In genomic region chr1:5647226-5647625, GRCh38 we compare ENCODE assay signal across 21 cellular contexts.
DNase-seq lines count a peak whose midpoint lies in the region; ATAC-seq, FAIRE-seq and TF ChIP-seq lines count a peak whose summit lies in the region.
"Had no signal": no experiment of that assay in that cellular context is flagged by ENCODE, and none has a peak within 500 bp of the region (broad histone marks: within the 10 kb centered on the region; RNA-seq: fewer than 3 reads in every experiment).

No MANE protein-coding gene starts in this region.

- H3K9ac ChIP-seq in endodermal cell (ENCODE audit: extremely low read depth, low read length, poor library complexity, severe bottlenecking): no peak overlapping the region

- no peaks in the 10 kb centered on the region for H3K36me3 Mint-ChIP-seq in endodermal cell (ENCODE audit: low read depth)
- H3K36me3 Mint-ChIP-seq: CD14-positive monocyte, IgD-negative memory B cell had no signal

- peak overlapping the region; percentile 60 for H3K4me3 ChIP-seq in endodermal cell (ENCODE audit: low read length)

- DNase-seq in activated CD8-positive, alpha-beta memory T cell treated with anti-CD3 and anti-CD28 coated beads, Interleukin-2, amount 50 U/mL, for 48 hours: peak; percentile 17
- no peak for DNase-seq in activated CD8-positive, alpha-beta memory T cell treated with anti-CD3 and anti-CD28 coated beads, Interleukin-2, amount 50 U/mL, for 4 hours
- DNase-seq in endodermal cell (peak; percentile 58), mesenteric fat pad (ENCODE audit: low spot score) (peak; percentile 57), sciatic nerve (ENCODE audit: low spot score) (peak; percentile 21), GM19239 (ENCODE audit: insufficient read length, low spot score) (no peak)
- DNase-seq in activated CD4-positive, alpha-beta T cell treated with anti-CD3 and anti-CD28 coated beads for 1 hour: no peak
- DNase-seq: AML-193, DMS79, NCI-H1105, NCI-H146, NCI-H2029, NCI-H2227 treated with DMSO at 0.1 percent for 48 hours, NCI-H510A, NCI-H748 treated with DMSO at 0.1 percent for 48 hours, SIG-M5 had no signal

- FAIRE-seq in GM19239 (lab: Jason Lieb, UNC): no peak
- FAIRE-seq: GM12891 had no signal

- ATAC-seq in sciatic nerve (no peak), GM19328 (IDR thresholded peaks at IDR 0.05; ENCODE audit: unreplicated experiment) (no peak)
- ATAC-seq: Panc1 had no signal

- 75 to 82% methylated on average over 5 to 7 of the region's 7 CpGs for WGBS in endodermal cell (ENCODE audit: insufficient coverage in 1 of 2, insufficient read length in 1 of 2), 2 experiments

- H3K9me3 ChIP-seq in endodermal cell (ENCODE audit: control insufficient read depth, low read length): peaks cover 7% of the 10 kb centered on the region

- no peak overlapping the region for H3K27ac ChIP-seq in endodermal cell (ENCODE audit: low read depth, low read length)

- H3K27ac Mint-ChIP-seq in endodermal cell: peak overlapping the region; percentile 93
- H3K27ac Mint-ChIP-seq: IgD-negative memory B cell had no signal

- no peaks in the 10 kb centered on the region for H3K4me1 ChIP-seq in endodermal cell (ENCODE audit: control insufficient read depth, insufficient read depth, low read length)

- H3K4me3 Mint-ChIP-seq in endodermal cell: no peak overlapping the region
- H3K4me3 Mint-ChIP-seq: CD14-positive monocyte had no signal

- peaks cover 19% of the 10 kb centered on the region for H3K4me1 Mint-ChIP-seq in endodermal cell
- H3K4me1 Mint-ChIP-seq: CD14-positive monocyte, IgD-negative memory B cell had no signal

- intact Hi-C loops in sciatic nerve (cut with DNase I): no loop called here

- peaks cover 4% of the 10 kb centered on the region for H3K9me3 Mint-ChIP-seq in endodermal cell

- H3K36me3 ChIP-seq in endodermal cell (ENCODE audit: control insufficient read depth, insufficient read depth, low read length): no peaks in the 10 kb centered on the region

- H3K27me3 Mint-ChIP-seq in endodermal cell (ENCODE audit: insufficient read depth): peaks cover 1% of the 10 kb centered on the region

- H3K27me3 ChIP-seq in endodermal cell (ENCODE audit: control insufficient read depth, insufficient read depth, low read length, poor library complexity, severe bottlenecking): no peaks in the 10 kb centered on the region

- no peak for TF ChIP-seq CTCF in endodermal cell (conservative IDR thresholded peaks at IDR 0.05)

Comparison
In these comparisons a context has a peak if more than half of its experiments do, and no peak if none do; other contexts are left out.
1. DNase-seq: peak in activated CD8-positive, alpha-beta memory T cell treated with anti-CD3 and anti-CD28 coated beads, Interleukin-2, amount 50 U/mL, for 48 hours (single experiment), endodermal cell (single experiment), mesenteric fat pad (single experiment) and sciatic nerve (single experiment); none in activated CD8-positive, alpha-beta memory T cell treated with anti-CD3 and anti-CD28 coated beads, Interleukin-2, amount 50 U/mL, for 4 hours (single experiment), GM19239 (single experiment) and activated CD4-positive, alpha-beta T cell treated with anti-CD3 and anti-CD28 coated beads for 1 hour (single experiment).